Comparison of ENCODE assay signal across 7 cellular contexts in genomic region chrX:133587071-133587470, GRCh38.
"Had no signal": no experiment of that assay in that cellular context is flagged by ENCODE, and none has a peak within 500 bp of the region (broad histone marks: within the 10 kb centered on the region; RNA-seq: fewer than 3 reads in every experiment).

No MANE protein-coding gene starts in this region.

- H3K4me3 ChIP-seq: GM23338 had no signal

- H2AFZ ChIP-seq: GM23338 had no signal

- H3K4me3 Mint-ChIP-seq: GM23338, H9, IgD-negative memory B cell had no signal

- FAIRE-seq: H54, HTR-8/SVneo had no signal

- H3K4me1 Mint-ChIP-seq: IgD-negative memory B cell had no signal

- DNase-seq: H9, HCEC 1CT, KBM-7 had no signal

- H3K36me3 Mint-ChIP-seq: IgD-negative memory B cell had no signal

- H3K9me3 Mint-ChIP-seq: GM23338, H9 had no signal

- ATAC-seq: GM23338 had no signal
